In the genomic region with DNA sequence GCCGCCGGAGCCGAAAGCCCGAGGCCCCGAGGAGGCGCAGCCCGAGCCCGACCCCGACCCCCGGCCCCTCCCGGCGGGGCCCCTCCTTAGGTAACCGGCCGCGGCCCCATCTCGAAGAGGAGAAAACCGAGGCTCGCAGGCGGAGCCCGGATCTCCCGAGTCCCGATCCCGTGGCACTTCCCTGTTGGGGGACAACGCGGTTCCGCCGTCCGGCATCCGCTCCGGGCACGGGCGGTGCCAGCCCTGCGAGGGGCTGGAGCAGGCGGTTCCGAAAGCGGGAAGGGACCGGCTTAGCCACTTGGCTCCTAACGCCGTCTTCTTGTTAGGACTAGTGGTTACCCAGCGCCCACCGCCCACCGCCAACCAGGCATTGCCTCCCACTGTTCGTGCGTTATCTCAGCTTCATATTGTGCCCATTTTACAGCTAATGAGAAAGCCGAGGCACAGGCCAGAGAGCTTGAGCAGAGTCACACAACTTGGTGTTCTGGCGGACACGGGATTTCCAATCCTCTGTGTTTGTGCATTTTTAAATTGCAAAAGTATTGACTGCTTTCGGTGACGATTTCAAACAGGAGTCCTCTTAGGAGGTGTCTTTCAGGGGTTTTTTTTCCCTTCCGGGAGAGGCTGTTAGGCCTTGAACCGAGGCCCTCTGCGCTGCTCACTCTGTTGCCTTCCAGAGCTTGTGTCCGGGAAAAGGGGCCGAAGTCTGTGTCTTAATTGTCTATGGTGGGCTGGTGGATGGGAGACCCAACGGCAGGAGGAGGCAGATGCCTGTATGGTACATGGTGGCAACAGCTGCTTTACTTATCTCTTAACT, we compare ENCODE assay signal across 8 cellular contexts. TPM values are rescaled to one million over a fixed set of nuclear protein-coding genes. Genes with fewer than 3 reads are reported as not detected.
A peak's percentile ranks its signal among the peaks of the same experiment; 100 is the strongest.
DNase-seq lines count a peak whose midpoint lies in the region; ATAC-seq and TF ChIP-seq lines count a peak whose summit lies in the region.

No MANE protein-coding gene starts in this region.

- H3K4me3 Mint-ChIP-seq in nephron = peak overlapping the region; percentile 88 to 90 (median 90)

- H3K4me1 Mint-ChIP-seq in nephron = peaks cover 21% of the 10 kb centered on the region

- no peaks in the 10 kb centered on the region for H3K27me3 Mint-ChIP-seq in nephron (ENCODE audit: low read depth)

- DNase-seq in AG08396 (ENCODE audit: low spot score) = peak; percentile 54
- peak; percentile 17 for DNase-seq in SK-N-DZ (ENCODE audit: low spot score)
- no peak for DNase-seq in epithelial cell of esophagus (ENCODE audit: low read depth)
- no peak for DNase-seq in anterior cingulate cortex (lab: John Stamatoyannopoulos, UW)

- H3K9me3 Mint-ChIP-seq in nephron = peaks cover 15% of the 10 kb centered on the region

- ATAC-seq in GM18505 (IDR thresholded peaks at IDR 0.05; ENCODE audit: unreplicated experiment) (peak; percentile 15), HG03025 (IDR thresholded peaks at IDR 0.05; ENCODE audit: low FRiP score, unreplicated experiment) (peak; percentile 12)
- no peak for ATAC-seq in activated CD4-positive, CD25-positive, alpha-beta regulatory T cell treated with anti-CD3 and anti-CD28 coated beads, Interleukin-2, amount 50 U/mL, for 24 hours

- peaks cover 36% of the 10 kb centered on the region for H3K36me3 Mint-ChIP-seq in nephron (ENCODE audit: low read depth)

- TF ChIP-seq CTCF in epithelial cell of esophagus (IDR thresholded peaks at IDR 0.05; ENCODE audit: insufficient read depth, low read depth, low read length, missing control alignments) (no peak), nephron (IDR thresholded peaks at IDR 0.05; ENCODE audit: unreplicated experiment in 3 of 3) (no peak)

- no peak overlapping the region for H3K27ac Mint-ChIP-seq in nephron

- no peak for TF ChIP-seq POLR2A in GM18505 (IDR thresholded peaks at IDR 0.05; ENCODE audit: borderline replicate concordance, extremely low read depth, insufficient read depth, insufficient read length)

- peak overlapping the region; percentile 64 for H3K4me3 ChIP-seq in epithelial cell of esophagus (ENCODE audit: low read length)

RNA-seq across cellular contexts. Expression of a gene that starts 0.6 kb away (rescaled TPM):
- 21.6 and 41.6 TPM in 2 replicates for polyA plus RNA-seq in SK-N-DZ (2014; cell fraction: cytosol; rRNA removed)
- polyA plus RNA-seq in SK-N-DZ (2014; cell fraction: nucleus; rRNA removed) = 12.3 and 21.0 TPM in 2 replicates

RNA-seq across cellular contexts. Expression of a gene that starts 22.3 kb away (rescaled TPM):
- 9.6 and 14.2 TPM in 2 replicates for polyA plus RNA-seq in SK-N-DZ (2014; cell fraction: cytosol; rRNA removed)
- 5.0 and 5.2 TPM in 2 replicates for polyA plus RNA-seq in SK-N-DZ (2014; cell fraction: nucleus; rRNA removed)

Comparison
In these comparisons a context has a peak if more than half of its experiments do, and no peak if none do; other contexts are left out.
1. DNase-seq: peak in AG08396 (single experiment) and SK-N-DZ (single experiment); none in epithelial cell of esophagus (single experiment) and anterior cingulate cortex (0 of 58).
2. ATAC-seq: peak in GM18505 (single experiment) and HG03025 (single experiment); none in activated CD4-positive, CD25-positive, alpha-beta regulatory T cell treated with anti-CD3 and anti-CD28 coated beads, Interleukin-2, amount 50 U/mL, for 24 hours (0 of 2).